ENCODE assay signal across 15 cellular contexts in the genomic region with DNA sequence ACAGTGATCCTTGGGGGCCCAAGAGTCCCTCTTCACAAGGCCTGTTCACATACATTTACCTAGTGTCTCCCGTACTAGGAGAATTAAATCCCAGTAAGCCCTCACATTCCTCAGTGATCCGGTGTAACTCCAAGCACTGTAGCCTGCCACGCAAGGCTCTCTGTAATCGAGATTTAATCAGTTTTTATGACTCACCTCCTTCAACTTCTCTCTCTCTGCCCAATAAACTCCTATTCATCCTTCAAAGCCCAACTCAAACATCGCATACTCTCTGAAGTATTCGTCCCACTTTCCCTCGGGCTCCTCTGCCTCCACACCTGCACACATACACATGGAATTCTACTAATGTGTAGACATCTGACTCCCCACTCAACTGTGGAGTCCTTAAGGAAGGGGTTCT.
DNase-seq lines count a peak whose midpoint lies in the region; ATAC-seq and TF ChIP-seq lines count a peak whose summit lies in the region.
"Had no signal": no experiment of that assay in that cellular context is flagged by ENCODE, and none has a peak within 500 bp of the region (broad histone marks: within the 10 kb centered on the region; RNA-seq: fewer than 3 reads in every experiment).

No MANE protein-coding gene starts in this region.

- no peak overlapping the region for H3K18ac ChIP-seq in mesendoderm (ENCODE audit: low read length)

- no peak overlapping the region for H4K5ac ChIP-seq in mesendoderm (ENCODE audit: low read length)

- ATAC-seq in HG03520 (IDR thresholded peaks at IDR 0.05; ENCODE audit: unreplicated experiment): no peak
- ATAC-seq: Right ventricle myocardium inferior had no signal

- no peaks in the 10 kb centered on the region for H4K20me1 ChIP-seq in mammary epithelial cell (ENCODE audit: insufficient read depth, low read length)

- intact Hi-C loops in Calu3 (cut with micrococcal nuclease; ENCODE audit: unreplicated experiment): loop anchor here (2.0 to 10.0 kb wide), 3 partner anchors 46 to 140 kb away; no protein-coding TSS in a partner anchor
- intact Hi-C loops in mammary epithelial cell (cut with micrococcal nuclease): no loop called here

- no peaks in the 10 kb centered on the region for H3K27me3 ChIP-seq in HUES48 (ENCODE audit: control insufficient read depth, insufficient read depth, low read length)
- no peaks in the 10 kb centered on the region for H3K27me3 ChIP-seq in mammary epithelial cell (ENCODE audit: insufficient read depth, low read length)
- H3K27me3 ChIP-seq in mesendoderm (ENCODE audit: insufficient read depth, low read length, poor library complexity): no peaks in the 10 kb centered on the region

- TF ChIP-seq CTCF in Calu3 (IDR thresholded peaks at IDR 0.05; ENCODE audit: unreplicated experiment): no peak
- no peak for TF ChIP-seq CTCF in mammary epithelial cell (conservative IDR thresholded peaks at IDR 0.05 in 1 of 2, IDR thresholded peaks at IDR 0.05 in 1 of 2; ENCODE audit: extremely low read depth in 1 of 2, insufficient read depth in 1 of 2, low read depth in 1 of 2, low read length in 2 of 2)

- H3K9me3 Mint-ChIP-seq in Calu3 (ENCODE audit: low read depth, unreplicated experiment): no peaks in the 10 kb centered on the region

- peaks cover 40% of the 10 kb centered on the region for H3K79me1 ChIP-seq in mesendoderm (ENCODE audit: low read length)

- peak overlapping the region; percentile 54 for H3K27ac Mint-ChIP-seq in Calu3 (ENCODE audit: unreplicated experiment)

- H3K36me3 ChIP-seq in HUES48 (ENCODE audit: control insufficient read depth, insufficient read depth, low read length): no peaks in the 10 kb centered on the region
- no peaks in the 10 kb centered on the region for H3K36me3 ChIP-seq in mammary epithelial cell (ENCODE audit: insufficient read depth, low read length)
- H3K36me3 ChIP-seq in mesendoderm (ENCODE audit: control insufficient read depth, insufficient read depth, low read length): no peaks in the 10 kb centered on the region

- H3K79me2 ChIP-seq in mammary epithelial cell (ENCODE audit: insufficient read depth, low read length) (peaks cover 99% of the 10 kb centered on the region), mesendoderm (ENCODE audit: control insufficient read depth, insufficient read depth, low read length) (peaks cover 13% of the 10 kb centered on the region)

- H3K56ac ChIP-seq in mesendoderm (ENCODE audit: low read length): no peak overlapping the region

- no peaks in the 10 kb centered on the region for H3K27me3 Mint-ChIP-seq in Calu3 (ENCODE audit: unreplicated experiment)

- H3K9ac ChIP-seq in HUES48 (ENCODE audit: low read depth, low read length): no peak overlapping the region
- no peak overlapping the region for H3K9ac ChIP-seq in mammary epithelial cell (ENCODE audit: insufficient read depth, low read length)
- H3K9ac ChIP-seq in mesendoderm (ENCODE audit: low read length): no peak overlapping the region

- H2BK15ac ChIP-seq in mesendoderm (replicated peaks; ENCODE audit: low read depth): no peak overlapping the region

- H2BK120ac ChIP-seq in mesendoderm (ENCODE audit: low read depth, low read length): no peak overlapping the region

- peaks cover 30% of the 10 kb centered on the region for H3K36me3 Mint-ChIP-seq in Calu3 (ENCODE audit: insufficient read depth, unreplicated experiment)

- no peak overlapping the region for H3K4ac ChIP-seq in mesendoderm (ENCODE audit: low read depth, low read length)

- dilution Hi-C loops in mammary epithelial cell (cut with HindIII; ENCODE audit: low sequenced_read_pairs): loop anchor here (5.0 kb wide), 5 partner anchors 36 to 106 kb away; no protein-coding TSS in a partner anchor

- peak overlapping the region; percentile 43 for H3K4me3 Mint-ChIP-seq in Calu3 (ENCODE audit: low read depth, unreplicated experiment)

- DNase-seq in Calu3 (peak; percentile 46), mammary epithelial cell (peak; percentile 65), mesendoderm (peak; percentile 71), DMS114 treated with DMSO at 0.1 percent for 48 hours (lab: John Stamatoyannopoulos, UW; ENCODE audit: unreplicated experiment) (no peak), COLO829 (ENCODE audit: low spot score) (no peak), cerebellum (ENCODE audit: low spot score) (no peak)
- DNase-seq: activated naive CD4-positive, alpha-beta T cell treated with Interleukin-2 at 50 U/mL for 16 hours; DMS153; effector CD8-positive, alpha-beta T cell; NCI-H2107; retina; T-helper 2 cell had no signal

- H3K9me3 ChIP-seq in HUES48 (ENCODE audit: control insufficient read depth, insufficient read depth, low read length) (no peaks in the 10 kb centered on the region), mammary epithelial cell (replicated peaks; ENCODE audit: insufficient read depth, low read length) (no peaks in the 10 kb centered on the region)

- no peak overlapping the region for H4K8ac ChIP-seq in mesendoderm (ENCODE audit: low read depth, low read length)

- peak overlapping the region; percentile 32 for H3K27ac ChIP-seq in HUES48 (ENCODE audit: low read depth, low read length)
- peak overlapping the region; percentile 7 for H3K27ac ChIP-seq in mammary epithelial cell (ENCODE audit: insufficient read depth, low read depth, low read length)
- H3K27ac ChIP-seq in mesendoderm (ENCODE audit: low read depth, low read length): no peak overlapping the region

- H3K4me1 ChIP-seq in HUES48 (ENCODE audit: control insufficient read depth, insufficient read depth, low read length) (peaks cover 16% of the 10 kb centered on the region), mammary epithelial cell (ENCODE audit: insufficient read depth, low read length) (peaks cover 50% of the 10 kb centered on the region), mesendoderm (ENCODE audit: control insufficient read depth, low read depth, low read length) (peaks cover 6% of the 10 kb centered on the region)

- WGBS in mammary epithelial cell (ENCODE audit: low coverage, missing lambda C conversion rate): 72% methylated on average over 7 of the region's 7 CpGs
- WGBS in mesendoderm (ENCODE audit: extremely low coverage, insufficient coverage, low lambda C conversion rate): no CpG with 5 or more reads among the region's 7 CpGs

- CTCF ChIA-PET in Calu3 (lab: Charles Lee): interaction anchor here (0.6 to 1.5 kb wide), 4 partner anchors 11 to 111 kb away, joined by 3 to 4 read pairs (median 3); no protein-coding TSS in a partner anchor
- CTCF ChIA-PET in mammary epithelial cell (lab: Charles Lee; ENCODE audit: low non-redundant PET): no interaction called here

- H3K4me2 ChIP-seq in mammary epithelial cell (ENCODE audit: insufficient read depth, low read depth, low read length): no peak overlapping the region
- no peak overlapping the region for H3K4me2 ChIP-seq in mesendoderm (ENCODE audit: low read length)

- H3K23ac ChIP-seq in mesendoderm (ENCODE audit: low read length): no peak overlapping the region

- H2AFZ ChIP-seq in mammary epithelial cell (ENCODE audit: low read depth, low read length): no peak overlapping the region

- in situ Hi-C loops in mammary epithelial cell (cut with MboI; ENCODE audit: low sequenced_read_pairs in 2 of 2): no loop called here

- BruUV-seq in Calu3 (replicated peaks; lab: Mats Ljungman, UMichigan): no TSS peak
- no TSS peak for BruUV-seq in mammary epithelial cell (replicated peaks; lab: Mats Ljungman, UMichigan)

- H2BK5ac ChIP-seq in mesendoderm (ENCODE audit: low read length): no peak overlapping the region

- peaks cover 72% of the 10 kb centered on the region for H3K4me1 Mint-ChIP-seq in Calu3 (ENCODE audit: low read depth, unreplicated experiment)

- H3K4me3 ChIP-seq in HUES48 (ENCODE audit: low read depth, low read length) (no peak overlapping the region), mammary epithelial cell (replicated peaks in 1 of 3; ENCODE audit: insufficient read depth in 1 of 3, low read depth in 2 of 3, low read length in 3 of 3) (no peak overlapping the region), mesendoderm (ENCODE audit: low read length) (no peak overlapping the region)

- no peak overlapping the region for H2AK5ac ChIP-seq in mesendoderm (ENCODE audit: low read length)

Comparison
In these comparisons a context has a peak if more than half of its experiments do, and no peak if none do; other contexts are left out.
1. DNase-seq: peak in Calu3 (single experiment), mammary epithelial cell (single experiment) and mesendoderm (single experiment); none in DMS114 treated with DMSO at 0.1 percent for 48 hours (single experiment), COLO829 (single experiment) and cerebellum (single experiment).